3 cellular contexts compared by ENCODE assay signal in the genomic region with DNA sequence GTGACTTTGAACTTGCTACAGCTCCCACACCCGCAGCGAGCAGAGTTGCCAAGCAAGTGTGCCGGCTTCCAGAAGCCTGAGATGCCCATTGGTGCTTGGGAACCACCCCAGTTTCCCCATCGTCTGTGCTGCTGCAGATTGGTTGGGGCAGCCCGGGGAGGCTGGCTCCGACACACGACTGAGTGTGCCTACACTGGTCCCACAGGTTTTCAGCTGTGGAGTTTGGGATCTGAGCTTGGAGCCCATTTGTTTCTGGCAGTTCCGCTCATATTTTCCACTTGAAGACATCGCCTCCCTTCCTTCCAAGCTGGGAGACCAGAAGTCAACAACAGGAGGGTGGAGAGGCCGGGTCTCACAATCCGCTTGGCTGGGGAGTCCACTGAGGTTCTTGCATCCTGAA. TPM values are rescaled to one million over a fixed set of nuclear protein-coding genes. Genes with fewer than 3 reads are reported as not detected.
"Had no signal": no experiment of that assay in that cellular context is flagged by ENCODE, and none has a peak within 500 bp of the region (broad histone marks: within the 10 kb centered on the region; RNA-seq: fewer than 3 reads in every experiment).

XG (plus strand) TSS at position 173 of the 400 bp plus-strand sequence. CDS start 235 bp downstream, outside the sequence.

RNA-seq across cellular contexts. Expression of gene XG, which starts in this region (rescaled TPM):
- total RNA-seq: activated CD8-positive, alpha-beta T cell treated with anti-CD3 and anti-CD28 coated beads, Interleukin-2, amount 10 ng/mL, durations not matched to agents 7 days and 5 days; cardiac muscle cell; neural crest cell had no signal
- polyA plus RNA-seq: cardiac muscle cell had no signal
